In the genomic region with DNA sequence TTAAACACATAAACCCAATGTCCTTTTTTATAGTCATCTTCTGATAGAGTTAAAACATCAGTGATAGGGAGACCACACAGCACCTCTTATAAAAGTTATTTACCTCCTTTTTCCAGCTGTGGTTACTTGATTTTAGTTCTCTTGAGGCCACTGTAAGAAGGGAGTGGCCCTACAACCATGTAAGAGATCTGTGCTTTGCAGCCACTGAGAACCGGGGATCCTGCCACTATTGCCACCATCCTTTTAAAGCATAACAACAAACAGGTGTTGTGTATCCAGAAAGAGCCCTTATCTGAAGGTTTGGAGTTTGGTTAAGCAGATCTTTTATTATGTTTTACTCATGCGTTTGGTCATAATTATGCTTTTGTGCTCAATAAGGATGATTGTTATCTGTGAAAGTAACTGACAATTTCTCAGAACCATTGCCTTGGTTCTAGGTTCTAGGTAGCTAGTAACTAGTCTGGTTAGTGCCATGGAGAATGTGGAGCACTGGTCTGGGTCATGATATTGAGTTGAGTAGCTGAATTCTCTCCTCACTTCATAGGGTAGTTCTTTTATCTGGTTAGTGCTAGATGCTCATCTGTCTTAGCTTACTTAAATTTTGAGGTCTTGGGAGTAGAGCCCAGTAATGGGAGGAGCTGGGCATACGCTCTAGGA, we compare ENCODE assay signal across 14 cellular contexts. TPM values are rescaled to one million over a fixed set of nuclear protein-coding genes. Genes with fewer than 3 reads are reported as not detected.
DNase-seq lines count a peak whose midpoint lies in the region; TF ChIP-seq lines count a peak whose summit lies in the region.
"Had no signal": no experiment of that assay in that cellular context is flagged by ENCODE, and none has a peak within 500 bp of the region (broad histone marks: within the 10 kb centered on the region; RNA-seq: fewer than 3 reads in every experiment).

No MANE protein-coding gene starts in this region.

- no peak for TF ChIP-seq CTCF in NB4 (IDR thresholded peaks at IDR 0.05; ENCODE audit: low read depth, low read length)

- DNase-seq in activated CD4-positive, alpha-beta T cell treated with anti-CD3 and anti-CD28 coated beads, Interleukin-2, amount 10 ng/mL, durations not matched to agents 24 days and 14 days, result no peak
- DNase-seq in activated CD4-positive, alpha-beta T cell treated with anti-CD3 and anti-CD28 coated beads for 4 hours, result no peak
- DNase-seq in NB4 (ENCODE audit: low read depth) (peak; percentile 18), glomerular visceral epithelial cell (ENCODE audit: extremely low spot score) (no peak)
- no peak for DNase-seq in activated effector memory CD4-positive, alpha-beta T cell treated with Interleukin-2 at 50 U/mL for 16 hours
- no peak for DNase-seq in stimulated activated CD4-positive, alpha-beta T cell treated with anti-CD3 and anti-CD28 coated beads, Interleukin-2, amount 100 ng/mL, for 24 hours
- DNase-seq: effector CD4-positive, alpha-beta T cell; left cardiac atrium; NK-92 treated with Interleukin-12 subunit alpha and Interleukin-12 subunit beta, amount 100 ng/mL, for 24 hours; Right ventricle myocardium superior had no signal

- peak overlapping the region; percentile 80 for H3K27ac Mint-ChIP-seq in activated CD4-positive, alpha-beta T cell treated with anti-CD3 and anti-CD28 coated beads, Interleukin-2, amount 10 ng/mL, durations not matched to agents 24 days and 14 days
- peak overlapping the region; percentile 92 for H3K27ac Mint-ChIP-seq in activated naive CD8-positive, alpha-beta T cell
- H3K27ac Mint-ChIP-seq: type B pancreatic cell had no signal

- no peaks in the 10 kb centered on the region for H3K9me3 Mint-ChIP-seq in activated CD4-positive, alpha-beta T cell treated with anti-CD3 and anti-CD28 coated beads, Interleukin-2, amount 10 ng/mL, durations not matched to agents 24 days and 14 days
- H3K9me3 Mint-ChIP-seq in activated naive CD8-positive, alpha-beta T cell (ENCODE audit: low read depth), result no peaks in the 10 kb centered on the region
- H3K9me3 Mint-ChIP-seq: type B pancreatic cell had no signal

- H3K36me3 ChIP-seq in skeletal muscle satellite cell (ENCODE audit: insufficient read depth, low read length), result no peaks in the 10 kb centered on the region

- intact Hi-C loops in activated CD4-positive, alpha-beta T cell treated with anti-CD3 and anti-CD28 coated beads, Interleukin-2, amount 10 ng/mL, durations not matched to agents 24 days and 14 days (cut with micrococcal nuclease), result loop anchor here (1.0 to 10.0 kb wide), 6 partner anchors 37 to 1071 kb away; a partner anchor contains a TSS

- H3K4me3 ChIP-seq in NB4 (ENCODE audit: low read depth, low read length) (no peak overlapping the region), skeletal muscle satellite cell (ENCODE audit: low read length) (no peak overlapping the region)
- H3K4me3 ChIP-seq: mucosa of descending colon had no signal

- H3K4me1 ChIP-seq in skeletal muscle satellite cell (ENCODE audit: control insufficient read depth, insufficient read depth, low read length), result peaks cover 40% of the 10 kb centered on the region

- H3K27me3 Mint-ChIP-seq in activated CD4-positive, alpha-beta T cell treated with anti-CD3 and anti-CD28 coated beads, Interleukin-2, amount 10 ng/mL, durations not matched to agents 24 days and 14 days, result peaks cover 31% of the 10 kb centered on the region
- no peaks in the 10 kb centered on the region for H3K27me3 Mint-ChIP-seq in activated naive CD8-positive, alpha-beta T cell
- H3K27me3 Mint-ChIP-seq: type B pancreatic cell had no signal

- H3K9ac ChIP-seq in skeletal muscle satellite cell (ENCODE audit: low read depth, low read length), result no peak overlapping the region

- no peaks in the 10 kb centered on the region for H3K36me3 Mint-ChIP-seq in activated CD4-positive, alpha-beta T cell treated with anti-CD3 and anti-CD28 coated beads, Interleukin-2, amount 10 ng/mL, durations not matched to agents 24 days and 14 days (ENCODE audit: low read depth)
- no peaks in the 10 kb centered on the region for H3K36me3 Mint-ChIP-seq in activated naive CD8-positive, alpha-beta T cell
- H3K36me3 Mint-ChIP-seq: type B pancreatic cell had no signal

- peak overlapping the region; percentile 45 for H3K4me3 Mint-ChIP-seq in activated CD4-positive, alpha-beta T cell treated with anti-CD3 and anti-CD28 coated beads, Interleukin-2, amount 10 ng/mL, durations not matched to agents 24 days and 14 days
- H3K4me3 Mint-ChIP-seq in activated naive CD8-positive, alpha-beta T cell, result peak overlapping the region; percentile 67
- H3K4me3 Mint-ChIP-seq: type B pancreatic cell had no signal

- H3K4me1 Mint-ChIP-seq in activated CD4-positive, alpha-beta T cell treated with anti-CD3 and anti-CD28 coated beads, Interleukin-2, amount 10 ng/mL, durations not matched to agents 24 days and 14 days, result peaks cover 40% of the 10 kb centered on the region
- peaks cover 79% of the 10 kb centered on the region for H3K4me1 Mint-ChIP-seq in activated naive CD8-positive, alpha-beta T cell (ENCODE audit: low read depth)

- H3K27me3 ChIP-seq in skeletal muscle satellite cell (ENCODE audit: control insufficient read depth, insufficient read depth, low read length), result no peaks in the 10 kb centered on the region

- H3K4me2 ChIP-seq in skeletal muscle satellite cell (ENCODE audit: low read length), result peak overlapping the region; percentile 16

- no peaks in the 10 kb centered on the region for H3K9me3 ChIP-seq in skeletal muscle satellite cell (replicated peaks; ENCODE audit: low read length)
- H3K9me3 ChIP-seq: mucosa of descending colon had no signal

- no peak for TF ChIP-seq POLR2A in NB4 (IDR thresholded peaks at IDR 0.05; ENCODE audit: extremely low read depth, insufficient read length)

RNA-seq across cellular contexts. Expression of a gene that starts 56.5 kb away (rescaled TPM):
- 4.6 and 5.5 TPM in 2 replicates for total RNA-seq in activated CD4-positive, alpha-beta T cell treated with anti-CD3 and anti-CD28 coated beads, Interleukin-2, amount 10 ng/mL, durations not matched to agents 24 days and 14 days
- 16.0 and 19.4 TPM in 2 replicates for total RNA-seq in skeletal muscle satellite cell (2012; rRNA removed)
